Comparison of ENCODE assay signal across 25 cellular contexts in the genomic region with DNA sequence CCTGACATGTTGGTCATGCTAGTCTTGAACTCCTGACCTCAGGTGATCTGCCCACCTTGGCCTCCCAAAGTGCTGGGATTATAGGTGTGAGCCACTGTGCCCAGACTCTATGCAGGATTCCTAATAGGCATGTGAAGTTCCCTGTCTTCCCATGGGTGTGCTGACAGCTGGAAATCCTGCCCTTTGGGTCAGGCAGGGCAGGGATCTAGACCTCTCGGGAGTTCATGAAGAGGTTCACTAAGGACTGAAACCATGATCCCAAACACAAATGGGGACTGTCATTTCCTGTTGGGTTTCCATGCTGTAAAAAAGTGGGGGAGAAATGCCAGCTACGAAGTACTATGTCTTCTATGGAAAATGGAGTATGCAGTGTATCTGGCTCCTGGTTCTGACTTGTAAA. TPM values are rescaled to one million over a fixed set of nuclear protein-coding genes. Genes with fewer than 3 reads are reported as not detected.
A peak's percentile ranks its signal among the peaks of the same experiment; 100 is the strongest.
DNase-seq lines count a peak whose midpoint lies in the region; ATAC-seq and TF ChIP-seq lines count a peak whose summit lies in the region.
"Had no signal": no experiment of that assay in that cellular context is flagged by ENCODE, and none has a peak within 500 bp of the region (broad histone marks: within the 10 kb centered on the region; RNA-seq: fewer than 3 reads in every experiment).

No MANE protein-coding gene starts in this region.

- H3K27me3 ChIP-seq in MM.1S (replicated peaks; ENCODE audit: insufficient read depth, low read length) (no peaks in the 10 kb centered on the region), mesenchymal stem cell (ENCODE audit: control insufficient read depth in 1 of 2, insufficient read depth in 1 of 2, low read length in 2 of 2) (no peaks in the 10 kb centered on the region), spleen (replicated peaks in 1 of 7) (no peaks in the 10 kb centered on the region), Caco-2 (replicated peaks; ENCODE audit: control insufficient read depth, insufficient read depth, low read length) (no peaks in the 10 kb centered on the region), upper lobe of left lung (no peaks in the 10 kb centered on the region)
- H3K27me3 ChIP-seq: foreskin keratinocyte, left lung had no signal

- H4K20me1 ChIP-seq in MM.1S (ENCODE audit: insufficient read depth, low read length), result no peaks in the 10 kb centered on the region

- no peak for TF ChIP-seq POLR2A in spleen (IDR thresholded peaks at IDR 0.05)
- TF ChIP-seq POLR2A in upper lobe of left lung (IDR thresholded peaks at IDR 0.05), result no peak

- no peak overlapping the region for H2BK15ac ChIP-seq in mesenchymal stem cell (ENCODE audit: low read depth, poor library complexity, severe bottlenecking)

- TF ChIP-seq CTCF in MM.1S (IDR thresholded peaks at IDR 0.05; ENCODE audit: low read length), result no peak
- TF ChIP-seq CTCF in brain (conservative IDR thresholded peaks at IDR 0.05), result no peak
- TF ChIP-seq CTCF in spleen (IDR thresholded peaks at IDR 0.05 in 8 of 11, conservative IDR thresholded peaks at IDR 0.05 in 3 of 11), result no peak
- TF ChIP-seq CTCF in Caco-2 (IDR thresholded peaks at IDR 0.05; ENCODE audit: insufficient read depth in 1 of 2, low read depth in 1 of 2, low read length in 1 of 2, severe bottlenecking in 1 of 2, unreplicated experiment in 1 of 2), result no peak
- no peak for TF ChIP-seq CTCF in upper lobe of left lung (IDR thresholded peaks at IDR 0.05)

- H3K9me2 ChIP-seq in MM.1S (replicated peaks; ENCODE audit: insufficient read depth, low read length), result no peaks in the 10 kb centered on the region

- H2BK120ac ChIP-seq in mesenchymal stem cell (ENCODE audit: low read depth, low read length), result no peak overlapping the region

- peaks cover 30% of the 10 kb centered on the region for H3F3A ChIP-seq in MM.1S (ENCODE audit: insufficient read depth, low read length)

- H3K4me3 Mint-ChIP-seq in brain (no peak overlapping the region), Caco-2 (ENCODE audit: unreplicated experiment) (no peak overlapping the region)
- H3K4me3 Mint-ChIP-seq: activated CD4-positive, alpha-beta T cell treated with anti-CD3 and anti-CD28 coated beads, Interleukin-2, amount 10 ng/mL, durations not matched to agents 7 days and 5 days; CD4-positive, CD25-positive, alpha-beta regulatory T cell had no signal

- no peaks in the 10 kb centered on the region for H3K79me2 ChIP-seq in MM.1S (ENCODE audit: low read length)

- intact Hi-C loops in spleen (cut with DNase I; ENCODE audit: low total_unique reads) (no loop called here), Caco-2 (cut with micrococcal nuclease; ENCODE audit: unreplicated experiment) (no loop called here)

- CTCF ChIA-PET in Caco-2 (lab: Charles Lee), result no interaction called here

- H3K4me2 ChIP-seq in MM.1S (ENCODE audit: low read depth, low read length) (no peak overlapping the region), mesenchymal stem cell (ENCODE audit: low read length, poor library complexity, severe bottlenecking) (no peak overlapping the region)

- 93% methylated on average over 2 of the region's 2 CpGs for WGBS in mesenchymal stem cell
- WGBS in spleen, 5 donors, result 74 to 82% (median 76%) methylated on average over 2 of the region's 2 CpGs
- WGBS in upper lobe of left lung, 2 donors, result 61 to 77% methylated on average over 2 of the region's 2 CpGs

- no TSS peak for BruUV-seq in Caco-2 (replicated peaks; lab: Mats Ljungman, UMichigan)

- ATAC-seq in GM21381 (IDR thresholded peaks at IDR 0.05; ENCODE audit: unreplicated experiment), result no peak
- no peak for ATAC-seq in upper lobe of left lung (ENCODE audit: low FRiP score in 2 of 2)
- ATAC-seq: foreskin keratinocyte, left lung, SK-N-SH treated with all-trans-retinoic acid at 6 μM for 48 hours had no signal

- H3K27ac ChIP-seq in MM.1S (ENCODE audit: low read length) (peak overlapping the region; percentile 49; the same call in 1 of the 2 replicates), mesenchymal stem cell (ENCODE audit: low read length, poor library complexity, severe bottlenecking) (no peak overlapping the region), spleen (peak overlapping the region in 6 of 8 donors; percentile 20 to 61 (median 53)), upper lobe of left lung (peak overlapping the region in 2 of 4 donors; percentile 3 to 39)
- H3K27ac ChIP-seq: foreskin keratinocyte, HL-60, WERI-Rb-1 had no signal

- POLR2A ChIA-PET in Caco-2 (lab: Charles Lee), result no interaction called here

- H3K4me3 ChIP-seq in MM.1S (ENCODE audit: low read length) (no peak overlapping the region), mesenchymal stem cell (ENCODE audit: insufficient read depth in 1 of 2, low read depth in 1 of 2, low read length in 2 of 2) (no peak overlapping the region), spleen (no peak overlapping the region), Caco-2 (ENCODE audit: low read depth, low read length) (no peak overlapping the region), upper lobe of left lung (no peak overlapping the region)
- H3K4me3 ChIP-seq: left lung, skin epidermis had no signal

- H3K9me3 Mint-ChIP-seq in brain, result peaks cover 0 to 3% (median 0%) of the 10 kb centered on the region in 5 experiments
- H3K9me3 Mint-ChIP-seq in Caco-2 (ENCODE audit: unreplicated experiment), result no peaks in the 10 kb centered on the region
- H3K9me3 Mint-ChIP-seq: activated CD4-positive, alpha-beta T cell treated with anti-CD3 and anti-CD28 coated beads, Interleukin-2, amount 10 ng/mL, durations not matched to agents 7 days and 5 days; CD4-positive, CD25-positive, alpha-beta regulatory T cell had no signal

- no peak overlapping the region for H2AK5ac ChIP-seq in mesenchymal stem cell (ENCODE audit: low read length, severe bottlenecking)

- H3K27me3 Mint-ChIP-seq in brain, result peaks cover 3% of the 10 kb centered on the region
- no peaks in the 10 kb centered on the region for H3K27me3 Mint-ChIP-seq in Caco-2 (ENCODE audit: insufficient read depth, unreplicated experiment)
- H3K27me3 Mint-ChIP-seq: activated CD4-positive, alpha-beta T cell treated with anti-CD3 and anti-CD28 coated beads, Interleukin-2, amount 10 ng/mL, durations not matched to agents 7 days and 5 days; CD4-positive, CD25-positive, alpha-beta regulatory T cell had no signal

- peaks cover 52% of the 10 kb centered on the region for H3K4me1 Mint-ChIP-seq in brain
- no peaks in the 10 kb centered on the region for H3K4me1 Mint-ChIP-seq in Caco-2 (ENCODE audit: low read depth, unreplicated experiment)

- peak overlapping the region; percentile 55 to 76 for H3K18ac ChIP-seq in mesenchymal stem cell (ENCODE audit: low read depth in 1 of 2, low read length in 2 of 2)

- H2AFZ ChIP-seq in MM.1S (ENCODE audit: low read length), result no peak overlapping the region
- no peak overlapping the region for H2AFZ ChIP-seq in mesenchymal stem cell (ENCODE audit: low read depth, low read length)

- H3K79me1 ChIP-seq in mesenchymal stem cell (replicated peaks; ENCODE audit: low read length, poor library complexity, severe bottlenecking), result peaks cover 30% of the 10 kb centered on the region

- peak overlapping the region; percentile 33 for H4K8ac ChIP-seq in mesenchymal stem cell (ENCODE audit: low read length)

- H3K4ac ChIP-seq in mesenchymal stem cell (ENCODE audit: low read depth in 1 of 2, low read length in 2 of 2), result peak overlapping the region; percentile 15 to 42

- TF ChIP-seq EP300 in upper lobe of left lung (IDR thresholded peaks at IDR 0.05), result no peak

- peak overlapping the region in 3 of 5 experiments; percentile 30 to 95 (median 76) for H3K27ac Mint-ChIP-seq in brain
- H3K27ac Mint-ChIP-seq in Caco-2 (ENCODE audit: unreplicated experiment), result no peak overlapping the region
- H3K27ac Mint-ChIP-seq: activated CD4-positive, alpha-beta T cell treated with anti-CD3 and anti-CD28 coated beads, Interleukin-2, amount 10 ng/mL, durations not matched to agents 7 days and 5 days; CD4-positive, CD25-positive, alpha-beta regulatory T cell had no signal

- H3K36me3 ChIP-seq in MM.1S (replicated peaks; ENCODE audit: insufficient read depth, low read length) (no peaks in the 10 kb centered on the region), mesenchymal stem cell (ENCODE audit: control insufficient read depth in 1 of 2, insufficient read depth in 2 of 2, low read depth in 1 of 2, low read length in 2 of 2) (peaks cover 0 to 14% of the 10 kb centered on the region in 2 experiments), spleen (peaks cover 0 to 15% (median 0%) of the 10 kb centered on the region in 6 donors), Caco-2 (ENCODE audit: control insufficient read depth, insufficient read depth, low read length) (no peaks in the 10 kb centered on the region), upper lobe of left lung (no peaks in the 10 kb centered on the region)
- H3K36me3 ChIP-seq: left lung, WERI-Rb-1 had no signal

- DNase-seq in MM.1S, result no peak
- DNase-seq in mesenchymal stem cell, result no peak
- no peak for DNase-seq in spleen
- no peak for DNase-seq in AG08396 (ENCODE audit: low spot score)
- no peak for DNase-seq in Caco-2
- DNase-seq in upper lobe of left lung, result no peak
- DNase-seq: activated CD4-positive, alpha-beta T cell treated with anti-CD3 and anti-CD28 coated beads, Interleukin-2, amount 10 ng/mL, durations not matched to agents 7 days and 5 days; activated naive CD4-positive, alpha-beta T cell treated with anti-CD3 and anti-CD28 coated beads, Interleukin-2, amount 50 U/mL, for 16 hours; activated T-cell treated with anti-CD3 and anti-CD28 coated beads, Interleukin-2, amount 50 U/mL, for 48 hours; CD4-positive, CD25-positive, alpha-beta regulatory T cell; effector CD4-positive, alpha-beta T cell; erythroblast; foreskin keratinocyte; NCI-H1092; NCI-H2029; NCI-H226; stimulated activated naive CD4-positive, alpha-beta T cell; T-helper 9 cell; WERI-Rb-1 had no signal

- H3K9me3 ChIP-seq in MM.1S (replicated peaks; ENCODE audit: insufficient read depth, low read length), result no peaks in the 10 kb centered on the region
- H3K9me3 ChIP-seq in mesenchymal stem cell (ENCODE audit: control insufficient read depth, low read length), result no peaks in the 10 kb centered on the region
- H3K9me3 ChIP-seq in spleen, result no peaks in the 10 kb centered on the region
- H3K9me3 ChIP-seq in Caco-2, result no peaks in the 10 kb centered on the region
- H3K9me3 ChIP-seq in upper lobe of left lung, result no peaks in the 10 kb centered on the region
- H3K9me3 ChIP-seq: left lung had no signal

- no peak overlapping the region for H2BK5ac ChIP-seq in mesenchymal stem cell (ENCODE audit: low read depth, low read length, poor library complexity, severe bottlenecking)

- H3K9ac ChIP-seq in MM.1S (ENCODE audit: low read length) (no peak overlapping the region), mesenchymal stem cell (ENCODE audit: low read length) (no peak overlapping the region)

- H3K23ac ChIP-seq in mesenchymal stem cell (ENCODE audit: low read length in 2 of 2), result no peak overlapping the region

- peaks cover 7% of the 10 kb centered on the region for H3K36me3 Mint-ChIP-seq in brain
- H3K36me3 Mint-ChIP-seq in Caco-2 (ENCODE audit: insufficient read depth, unreplicated experiment), result no peaks in the 10 kb centered on the region

- H3K4me1 ChIP-seq in MM.1S (ENCODE audit: low read length) (peaks cover 38% of the 10 kb centered on the region), mesenchymal stem cell (ENCODE audit: control insufficient read depth, insufficient read depth, low read depth, low read length) (peaks cover 6% of the 10 kb centered on the region), spleen (peaks cover 0 to 34% (median 12%) of the 10 kb centered on the region in 6 donors), Caco-2 (no peaks in the 10 kb centered on the region), upper lobe of left lung (peaks cover 6 to 20% (median 14%) of the 10 kb centered on the region in 4 donors)

- peak overlapping the region in 1 of 2 experiments; percentile 18 for H2BK12ac ChIP-seq in mesenchymal stem cell (ENCODE audit: low read length in 2 of 2)

- no peak overlapping the region for H4K91ac ChIP-seq in mesenchymal stem cell (ENCODE audit: low read length)

- H3K14ac ChIP-seq in mesenchymal stem cell (ENCODE audit: low read length in 2 of 2), result peak overlapping the region in 1 of 2 experiments; percentile 49

RNA-seq across cellular contexts. Expression of gene HIC1, which starts 52.1 kb away (rescaled TPM):
- polyA plus RNA-seq in brain (ENCODE audit: insufficient read depth, low read depth, low replicate concordance) (2.6 TPM), spleen (1 to 10 TPM; 1.3 to 4.7 (median 2.6) TPM)
- 25.3 TPM for polyA plus RNA-seq in mesenchymal stem cell (2013, experiment 1 of 2)
- polyA plus RNA-seq in mesenchymal stem cell (2013, experiment 2 of 2), result 23.9 TPM
- total RNA-seq in spleen (10 to 100 TPM in 6 of 7 donors, 1 to 10 TPM in 1; 7.0 to 59.6 (median 23.3) TPM), Caco-2 (2022) (0.59 and 1.8 TPM in 2 replicates), upper lobe of left lung (10 to 100 TPM in 5 of 6 donors, 1 to 10 TPM in 1; 8.0 to 25.5 (median 19.1) TPM)
